Comparison of ENCODE assay signal across 31 cellular contexts in genomic region chr5:117207088-117207668, GRCh38.
"Had no signal": no experiment of that assay in that cellular context is flagged by ENCODE, and none has a peak within 500 bp of the region (broad histone marks: within the 10 kb centered on the region; RNA-seq: fewer than 3 reads in every experiment).

No MANE protein-coding gene starts in this region.

- H3K27ac ChIP-seq: ascending aorta, cardiac muscle cell, RWPE1 had no signal

- H3K27me3 Mint-ChIP-seq: activated CD4-positive, alpha-beta T cell treated with anti-CD3 and anti-CD28 coated beads, Interleukin-2, amount 10 ng/mL, durations not matched to agents 24 days and 14 days; activated CD8-positive, alpha-beta T cell treated with anti-CD3 and anti-CD28 coated beads for 36 hours; activated naive CD4-positive, alpha-beta T cell treated with anti-CD3 and anti-CD28 coated beads, Interleukin-2, amount 50 U/mL, for 24 hours; activated naive CD8-positive, alpha-beta T cell treated with anti-CD3 and anti-CD28 coated beads, Interleukin-2, amount 10 ng/mL, durations not matched to agents 7 days and 5 days; activated T-cell treated with anti-CD3 and anti-CD28 coated beads, Interleukin-2, amount 50 U/mL, for 24 hours; central memory CD8-positive, alpha-beta T cell had no signal

- H3K4me1 Mint-ChIP-seq: activated CD4-positive, alpha-beta T cell treated with anti-CD3 and anti-CD28 coated beads, Interleukin-2, amount 10 ng/mL, durations not matched to agents 24 days and 14 days; activated naive CD4-positive, alpha-beta T cell treated with anti-CD3 and anti-CD28 coated beads, Interleukin-2, amount 50 U/mL, for 24 hours; activated naive CD8-positive, alpha-beta T cell treated with anti-CD3 and anti-CD28 coated beads, Interleukin-2, amount 10 ng/mL, durations not matched to agents 7 days and 5 days; central memory CD8-positive, alpha-beta T cell had no signal

- H3K4me3 ChIP-seq: ascending aorta, cardiac muscle cell, MG63 had no signal

- H3K27me3 ChIP-seq: ascending aorta, cardiac muscle cell, MG63 had no signal

- H3K9me3 ChIP-seq: MG63 had no signal

- H3K27ac Mint-ChIP-seq: activated CD4-positive, alpha-beta T cell treated with anti-CD3 and anti-CD28 coated beads, Interleukin-2, amount 10 ng/mL, durations not matched to agents 24 days and 14 days; activated CD8-positive, alpha-beta T cell treated with anti-CD3 and anti-CD28 coated beads for 36 hours; activated naive CD4-positive, alpha-beta T cell treated with anti-CD3 and anti-CD28 coated beads, Interleukin-2, amount 50 U/mL, for 24 hours; activated naive CD8-positive, alpha-beta T cell treated with anti-CD3 and anti-CD28 coated beads, Interleukin-2, amount 10 ng/mL, durations not matched to agents 7 days and 5 days; activated T-cell treated with anti-CD3 and anti-CD28 coated beads, Interleukin-2, amount 50 U/mL, for 24 hours; activated T-helper 2 cell treated with anti-CD3 and anti-CD28 coated beads, Interferon-gamma antibody, Interleukin-2, Interleukin-4, amounts not matched to agents 10 μg/mL and 5 μg/mL and 100 μg/mL, durations not matched to agents 14 hours and 24 hours and 36 hours had no signal

- H3K36me3 Mint-ChIP-seq: activated naive CD4-positive, alpha-beta T cell treated with anti-CD3 and anti-CD28 coated beads, Interleukin-2, amount 50 U/mL, for 24 hours; activated naive CD8-positive, alpha-beta T cell treated with anti-CD3 and anti-CD28 coated beads, Interleukin-2, amount 10 ng/mL, durations not matched to agents 7 days and 5 days had no signal

- ATAC-seq: activated CD8-positive, alpha-beta T cell treated with anti-CD3 and anti-CD28 coated beads for 36 hours; PC-3 had no signal

- H3K4me3 Mint-ChIP-seq: activated CD4-positive, alpha-beta T cell treated with anti-CD3 and anti-CD28 coated beads, Interleukin-2, amount 10 ng/mL, durations not matched to agents 24 days and 14 days; activated CD8-positive, alpha-beta T cell treated with anti-CD3 and anti-CD28 coated beads for 36 hours; activated naive CD4-positive, alpha-beta T cell treated with anti-CD3 and anti-CD28 coated beads, Interleukin-2, amount 50 U/mL, for 24 hours; activated naive CD8-positive, alpha-beta T cell treated with anti-CD3 and anti-CD28 coated beads, Interleukin-2, amount 10 ng/mL, durations not matched to agents 7 days and 5 days; activated T-cell treated with anti-CD3 and anti-CD28 coated beads, Interleukin-2, amount 50 U/mL, for 24 hours; central memory CD8-positive, alpha-beta T cell had no signal

- H3K4me1 ChIP-seq: ascending aorta had no signal

- DNase-seq: activated CD4-positive, alpha-beta T cell treated with anti-CD3 and anti-CD28 coated beads, Interleukin-2, amount 10 ng/mL, durations not matched to agents 24 days and 14 days; activated CD4-positive, alpha-beta T cell treated with anti-CD3 and anti-CD28 coated beads, Interleukin-2, amount 50 U/mL, for 4 hours; activated CD8-positive, alpha-beta T cell treated with anti-CD3 and anti-CD28 coated beads for 36 hours; activated gamma-delta T cell; activated naive CD4-positive, alpha-beta T cell treated with Interleukin-2 at 50 U/mL for 16 hours; activated naive CD8-positive, alpha-beta T cell treated with anti-CD3 and anti-CD28 coated beads, Interleukin-2, amount 10 ng/mL, durations not matched to agents 7 days and 5 days; activated T-cell treated with anti-CD3 and anti-CD28 coated beads, Interleukin-2, amount 50 U/mL, for 24 hours; amygdala; Kasumi-1; MG63; NCI-H1048; NCI-H1105 treated with DMSO at 0.1 percent for 48 hours; NCI-H1436; NCI-H1694; NCI-H1930; NCI-H2081 treated with DMSO at 0.1 percent for 48 hours; NCI-H345; NCI-H524 treated with DMSO at 0.1 percent for 48 hours; PC-3; Right ventricle myocardium superior; SW 1271; T-helper 1 cell; T-helper 2 cell; T1000; WERI-Rb-1 had no signal

- H3K36me3 ChIP-seq: ascending aorta, cardiac muscle cell, MG63, WERI-Rb-1 had no signal
